ENCODE assay signal across 1 cellular context in the genomic region with DNA sequence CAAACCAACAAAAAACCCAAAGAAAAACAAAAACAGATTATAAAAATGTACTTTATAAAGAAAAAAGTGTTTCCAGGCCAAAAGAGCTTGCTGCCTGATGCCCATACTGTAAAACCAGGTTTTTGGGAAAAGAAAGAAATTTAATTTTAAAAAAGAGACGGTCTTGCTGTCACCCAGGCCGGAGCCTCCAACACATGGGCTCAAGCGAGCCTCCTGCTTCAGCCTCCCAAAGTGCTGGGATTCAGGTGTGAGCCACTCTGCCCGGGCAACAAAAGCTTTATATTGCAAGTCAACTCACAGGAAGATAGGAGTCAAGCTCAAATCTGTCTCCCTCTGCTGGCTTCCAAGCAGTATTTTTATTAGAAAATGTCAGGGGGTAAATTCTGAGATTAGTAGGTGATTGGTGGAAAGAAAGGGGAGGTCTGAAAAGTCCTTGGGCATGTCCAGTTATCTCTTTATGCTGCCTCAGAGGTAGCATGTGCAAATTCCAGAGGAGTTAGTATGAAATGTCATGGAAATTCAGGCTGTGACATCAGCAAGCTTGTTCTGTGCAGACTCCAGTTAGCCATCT.
TF ChIP-seq lines count a peak whose summit lies in the region.

No MANE protein-coding gene starts in this region.

TF ChIP-seq in IMR-90, 13 proteins besides CTCF, POLR2A, EP300 and RAD21 (continued from another document):
- TF ChIP-seq CEBPB (IDR thresholded peaks at IDR 0.05; ENCODE audit: low read depth, low read length): no peak
- TF ChIP-seq BHLHE40 (IDR thresholded peaks at IDR 0.05; ENCODE audit: low read depth, low read length): no peak
- no peak for TF ChIP-seq NFE2L2 (IDR thresholded peaks at IDR 0.05; ENCODE audit: low read depth, low read length)
- TF ChIP-seq MAFK (IDR thresholded peaks at IDR 0.05; ENCODE audit: low read depth, low read length): no peak
